Comparison of ENCODE assay signal across 1 cellular context in the genomic region with DNA sequence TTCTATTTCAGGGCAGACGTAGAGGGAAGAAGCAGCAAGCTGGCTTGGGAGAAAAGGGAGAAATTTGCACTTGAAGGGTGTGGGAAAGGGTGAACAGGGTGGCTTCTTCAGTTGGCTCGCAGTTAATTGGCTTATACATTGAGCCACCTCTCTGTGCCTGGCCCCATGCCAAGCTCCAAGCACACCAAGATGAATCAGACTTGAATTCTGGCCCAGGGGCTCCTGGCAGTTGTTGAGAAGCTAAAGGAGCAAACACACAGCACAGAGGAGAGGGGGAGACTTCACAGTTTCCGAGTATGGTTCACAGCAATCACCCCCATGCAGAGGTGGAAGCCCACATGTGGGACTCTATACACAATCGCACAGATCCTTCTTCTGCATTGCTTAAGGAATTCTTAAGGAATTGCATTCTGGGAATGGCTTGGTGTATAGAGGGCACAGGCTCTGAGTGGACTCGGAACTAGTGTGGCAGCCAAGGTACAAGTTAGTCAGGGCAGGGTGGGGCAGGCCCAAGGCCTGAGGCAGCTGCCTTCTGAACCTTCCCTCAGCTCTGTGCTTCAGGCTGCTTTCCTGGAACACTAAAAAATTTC.
TF ChIP-seq lines count a peak whose summit lies in the region.

No MANE protein-coding gene starts in this region.

TF ChIP-seq in K562, 482 proteins besides CTCF, POLR2A, EP300 and RAD21:
- TF ChIP-seq LCOR (CRISPR knock-in tag; IDR thresholded peaks at IDR 0.05) = no peak
- 0 out of 2 replicates have a peak, but pooled peaks have one; percentile 25 for TF ChIP-seq RBFOX2 (IDR thresholded peaks at IDR 0.05; ENCODE audit: low read depth, low read length)
- no peak for TF ChIP-seq NELFE (IDR thresholded peaks at IDR 0.05; ENCODE audit: insufficient read depth, insufficient read length)
- no peak for TF ChIP-seq KDM1A (IDR thresholded peaks at IDR 0.05)
- TF ChIP-seq NFIC (IDR thresholded peaks at IDR 0.05) = peak; percentile 95
- no peak for TF ChIP-seq ZBTB8A (IDR thresholded peaks at IDR 0.05; ENCODE audit: partially characterized antibody)
- TF ChIP-seq NFIX (CRISPR knock-in tag; IDR thresholded peaks at IDR 0.05; ENCODE audit: low read depth) = 0 out of 2 replicates have a peak, but pooled peaks have one; percentile 18
- TF ChIP-seq ZC3H8 (IDR thresholded peaks at IDR 0.05) = no peak
